ENCODE assay signal across 1 cellular context in the genomic region with DNA sequence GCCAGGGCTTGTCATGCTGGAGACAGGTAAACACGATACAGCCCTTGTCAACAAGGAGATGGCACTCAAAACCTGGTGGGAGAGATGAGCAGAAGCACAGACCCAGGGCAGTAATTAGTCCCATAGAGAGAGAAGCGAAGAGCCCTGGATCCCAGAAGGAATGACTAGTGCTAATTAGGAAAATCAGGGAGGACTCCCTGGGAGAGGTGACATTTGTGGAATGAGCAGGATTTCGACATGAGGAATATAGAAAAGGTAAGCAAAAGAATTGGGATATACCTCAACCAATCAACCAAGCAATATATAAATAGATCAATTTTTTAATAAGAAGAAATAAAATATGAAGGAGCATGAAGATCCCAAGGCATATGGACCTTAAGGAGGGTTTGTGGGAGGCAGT.
TF ChIP-seq lines count a peak whose summit lies in the region.

No MANE protein-coding gene starts in this region.

TF ChIP-seq in GM23338, 12 proteins besides CTCF, POLR2A, EP300 and RAD21 (continued from another document):
- TF ChIP-seq, protein P1, sequence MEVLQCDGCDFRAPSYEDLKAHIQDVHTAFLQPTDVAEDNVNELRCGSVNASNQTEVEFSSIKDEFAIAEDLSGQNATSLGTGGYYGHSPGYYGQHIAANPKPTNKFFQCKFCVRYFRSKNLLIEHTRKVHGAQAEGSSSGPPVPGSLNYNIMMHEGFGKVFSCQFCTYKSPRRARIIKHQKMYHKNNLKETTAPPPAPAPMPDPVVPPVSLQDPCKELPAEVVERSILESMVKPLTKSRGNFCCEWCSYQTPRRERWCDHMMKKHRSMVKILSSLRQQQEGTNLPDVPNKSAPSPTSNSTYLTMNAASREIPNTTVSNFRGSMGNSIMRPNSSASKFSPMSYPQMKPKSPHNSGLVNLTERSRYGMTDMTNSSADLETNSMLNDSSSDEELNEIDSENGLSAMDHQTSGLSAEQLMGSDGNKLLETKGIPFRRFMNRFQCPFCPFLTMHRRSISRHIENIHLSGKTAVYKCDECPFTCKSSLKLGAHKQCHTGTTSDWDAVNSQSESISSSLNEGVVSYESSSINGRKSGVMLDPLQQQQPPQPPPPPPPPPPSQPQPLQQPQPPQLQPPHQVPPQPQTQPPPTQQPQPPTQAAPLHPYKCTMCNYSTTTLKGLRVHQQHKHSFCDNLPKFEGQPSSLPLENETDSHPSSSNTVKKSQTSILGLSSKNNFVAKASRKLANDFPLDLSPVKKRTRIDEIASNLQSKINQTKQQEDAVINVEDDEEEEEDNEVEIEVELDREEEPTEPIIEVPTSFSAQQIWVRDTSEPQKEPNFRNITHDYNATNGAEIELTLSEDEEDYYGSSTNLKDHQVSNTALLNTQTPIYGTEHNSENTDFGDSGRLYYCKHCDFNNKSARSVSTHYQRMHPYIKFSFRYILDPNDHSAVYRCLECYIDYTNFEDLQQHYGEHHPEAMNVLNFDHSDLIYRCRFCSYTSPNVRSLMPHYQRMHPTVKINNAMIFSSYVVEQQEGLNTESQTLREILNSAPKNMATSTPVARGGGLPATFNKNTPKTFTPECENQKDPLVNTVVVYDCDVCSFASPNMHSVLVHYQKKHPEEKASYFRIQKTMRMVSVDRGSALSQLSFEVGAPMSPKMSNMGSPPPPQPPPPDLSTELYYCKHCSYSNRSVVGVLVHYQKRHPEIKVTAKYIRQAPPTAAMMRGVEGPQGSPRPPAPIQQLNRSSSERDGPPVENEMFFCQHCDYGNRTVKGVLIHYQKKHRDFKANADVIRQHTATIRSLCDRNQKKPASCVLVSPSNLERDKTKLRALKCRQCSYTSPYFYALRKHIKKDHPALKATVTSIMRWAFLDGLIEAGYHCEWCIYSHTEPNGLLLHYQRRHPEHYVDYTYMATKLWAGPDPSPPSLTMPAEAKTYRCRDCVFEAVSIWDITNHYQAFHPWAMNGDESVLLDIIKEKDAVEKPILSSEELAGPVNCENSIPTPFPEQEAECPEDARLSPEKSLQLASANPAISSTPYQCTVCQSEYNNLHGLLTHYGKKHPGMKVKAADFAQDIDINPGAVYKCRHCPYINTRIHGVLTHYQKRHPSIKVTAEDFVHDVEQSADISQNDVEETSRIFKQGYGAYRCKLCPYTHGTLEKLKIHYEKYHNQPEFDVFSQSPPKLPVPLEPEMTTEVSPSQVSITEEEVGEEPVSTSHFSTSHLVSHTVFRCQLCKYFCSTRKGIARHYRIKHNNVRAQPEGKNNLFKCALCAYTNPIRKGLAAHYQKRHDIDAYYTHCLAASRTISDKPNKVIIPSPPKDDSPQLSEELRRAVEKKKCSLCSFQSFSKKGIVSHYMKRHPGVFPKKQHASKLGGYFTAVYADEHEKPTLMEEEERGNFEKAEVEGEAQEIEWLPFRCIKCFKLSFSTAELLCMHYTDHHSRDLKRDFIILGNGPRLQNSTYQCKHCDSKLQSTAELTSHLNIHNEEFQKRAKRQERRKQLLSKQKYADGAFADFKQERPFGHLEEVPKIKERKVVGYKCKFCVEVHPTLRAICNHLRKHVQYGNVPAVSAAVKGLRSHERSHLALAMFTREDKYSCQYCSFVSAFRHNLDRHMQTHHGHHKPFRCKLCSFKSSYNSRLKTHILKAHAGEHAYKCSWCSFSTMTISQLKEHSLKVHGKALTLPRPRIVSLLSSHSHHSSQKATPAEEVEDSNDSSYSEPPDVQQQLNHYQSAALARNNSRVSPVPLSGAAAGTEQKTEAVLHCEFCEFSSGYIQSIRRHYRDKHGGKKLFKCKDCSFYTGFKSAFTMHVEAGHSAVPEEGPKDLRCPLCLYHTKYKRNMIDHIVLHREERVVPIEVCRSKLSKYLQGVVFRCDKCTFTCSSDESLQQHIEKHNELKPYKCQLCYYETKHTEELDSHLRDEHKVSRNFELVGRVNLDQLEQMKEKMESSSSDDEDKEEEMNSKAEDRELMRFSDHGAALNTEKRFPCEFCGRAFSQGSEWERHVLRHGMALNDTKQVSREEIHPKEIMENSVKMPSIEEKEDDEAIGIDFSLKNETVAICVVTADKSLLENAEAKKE (CRISPR knock-in tag; IDR thresholded peaks at IDR 0.05) = no peak
- TF ChIP-seq, protein P2, sequence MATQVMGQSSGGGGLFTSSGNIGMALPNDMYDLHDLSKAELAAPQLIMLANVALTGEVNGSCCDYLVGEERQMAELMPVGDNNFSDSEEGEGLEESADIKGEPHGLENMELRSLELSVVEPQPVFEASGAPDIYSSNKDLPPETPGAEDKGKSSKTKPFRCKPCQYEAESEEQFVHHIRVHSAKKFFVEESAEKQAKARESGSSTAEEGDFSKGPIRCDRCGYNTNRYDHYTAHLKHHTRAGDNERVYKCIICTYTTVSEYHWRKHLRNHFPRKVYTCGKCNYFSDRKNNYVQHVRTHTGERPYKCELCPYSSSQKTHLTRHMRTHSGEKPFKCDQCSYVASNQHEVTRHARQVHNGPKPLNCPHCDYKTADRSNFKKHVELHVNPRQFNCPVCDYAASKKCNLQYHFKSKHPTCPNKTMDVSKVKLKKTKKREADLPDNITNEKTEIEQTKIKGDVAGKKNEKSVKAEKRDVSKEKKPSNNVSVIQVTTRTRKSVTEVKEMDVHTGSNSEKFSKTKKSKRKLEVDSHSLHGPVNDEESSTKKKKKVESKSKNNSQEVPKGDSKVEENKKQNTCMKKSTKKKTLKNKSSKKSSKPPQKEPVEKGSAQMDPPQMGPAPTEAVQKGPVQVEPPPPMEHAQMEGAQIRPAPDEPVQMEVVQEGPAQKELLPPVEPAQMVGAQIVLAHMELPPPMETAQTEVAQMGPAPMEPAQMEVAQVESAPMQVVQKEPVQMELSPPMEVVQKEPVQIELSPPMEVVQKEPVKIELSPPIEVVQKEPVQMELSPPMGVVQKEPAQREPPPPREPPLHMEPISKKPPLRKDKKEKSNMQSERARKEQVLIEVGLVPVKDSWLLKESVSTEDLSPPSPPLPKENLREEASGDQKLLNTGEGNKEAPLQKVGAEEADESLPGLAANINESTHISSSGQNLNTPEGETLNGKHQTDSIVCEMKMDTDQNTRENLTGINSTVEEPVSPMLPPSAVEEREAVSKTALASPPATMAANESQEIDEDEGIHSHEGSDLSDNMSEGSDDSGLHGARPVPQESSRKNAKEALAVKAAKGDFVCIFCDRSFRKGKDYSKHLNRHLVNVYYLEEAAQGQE (IDR thresholded peaks at IDR 0.05; ENCODE audit: unreplicated experiment) = no peak
- TF ChIP-seq ZNF331 (CRISPR knock-in tag; IDR thresholded peaks at IDR 0.05; ENCODE audit: low read depth) = no peak
- TF ChIP-seq, protein P3, sequence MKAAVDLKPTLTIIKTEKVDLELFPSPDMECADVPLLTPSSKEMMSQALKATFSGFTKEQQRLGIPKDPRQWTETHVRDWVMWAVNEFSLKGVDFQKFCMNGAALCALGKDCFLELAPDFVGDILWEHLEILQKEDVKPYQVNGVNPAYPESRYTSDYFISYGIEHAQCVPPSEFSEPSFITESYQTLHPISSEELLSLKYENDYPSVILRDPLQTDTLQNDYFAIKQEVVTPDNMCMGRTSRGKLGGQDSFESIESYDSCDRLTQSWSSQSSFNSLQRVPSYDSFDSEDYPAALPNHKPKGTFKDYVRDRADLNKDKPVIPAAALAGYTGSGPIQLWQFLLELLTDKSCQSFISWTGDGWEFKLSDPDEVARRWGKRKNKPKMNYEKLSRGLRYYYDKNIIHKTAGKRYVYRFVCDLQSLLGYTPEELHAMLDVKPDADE (IDR thresholded peaks at IDR 0.05) = no peak
